Comparison of ENCODE assay signal across 19 cellular contexts in genomic region chr14:101914083-101914482, GRCh38.
"Had no signal": no experiment of that assay in that cellular context is flagged by ENCODE, and none has a peak within 500 bp of the region (broad histone marks: within the 10 kb centered on the region; RNA-seq: fewer than 3 reads in every experiment).

No MANE protein-coding gene starts in this region.

- ATAC-seq: activated CD4-positive, alpha-beta T cell treated with anti-CD3 and anti-CD28 coated beads for 36 hours; activated T-helper 17 cell treated with anti-CD3 and anti-CD28 coated beads, Interleukin-2, amount 50 U/mL, for 72 hours; foreskin keratinocyte; left lung; naive thymus-derived CD8-positive, alpha-beta T cell; upper lobe of right lung had no signal

- H3K27ac Mint-ChIP-seq: activated B cell treated with CpG ODN at 0.5 μM for 24 hours; activated CD4-positive, alpha-beta memory T cell treated with anti-CD3 and anti-CD28 coated beads for 36 hours; activated CD4-positive, alpha-beta T cell treated with anti-CD3 and anti-CD28 coated beads for 36 hours; activated naive CD8-positive, alpha-beta T cell treated with anti-CD3 and anti-CD28 coated beads, Interleukin-2, amount 10 ng/mL, durations not matched to agents 7 days and 5 days; activated T-helper 17 cell treated with anti-CD3 and anti-CD28 coated beads, Interleukin-2, amount 50 U/mL, for 72 hours; stimulated activated naive CD8-positive, alpha-beta T cell treated with anti-CD3 and anti-CD28 coated beads, Interleukin-15, Interleukin-2, amounts not matched to agents 100 ng/mL and 50 ng/mL, for 24 hours; T-helper 1 cell treated with Interleukin-12 subunit alpha and Interleukin-12 subunit beta and Interleukin-4 antibody, amounts not matched to agents 30 μg/mL and 1 μg/mL, for 36 hours had no signal

- DNase-seq: activated B cell treated with CpG ODN at 0.5 μM for 24 hours; activated CD4-positive, alpha-beta memory T cell treated with anti-CD3 and anti-CD28 coated beads for 36 hours; activated CD4-positive, alpha-beta T cell treated with anti-CD3 and anti-CD28 coated beads for 36 hours; activated naive CD8-positive, alpha-beta T cell treated with anti-CD3 and anti-CD28 coated beads, Interleukin-2, amount 10 ng/mL, durations not matched to agents 7 days and 5 days; activated T-cell treated with anti-CD3 and anti-CD28 coated beads for 4 hours; amygdala; dermis blood vessel endothelial cell; effector memory CD4-positive, alpha-beta T cell; foreskin keratinocyte; kidney glomerular epithelial cell; left lung; naive thymus-derived CD8-positive, alpha-beta T cell; stimulated activated CD4-positive, alpha-beta T cell treated with anti-CD3 and anti-CD28 coated beads, Interleukin-4, amount 100 ng/mL, for 24 hours; substantia nigra; thyroid gland; upper lobe of right lung had no signal

- H3K4me3 Mint-ChIP-seq: activated B cell treated with CpG ODN at 0.5 μM for 24 hours; activated CD4-positive, alpha-beta memory T cell treated with anti-CD3 and anti-CD28 coated beads for 36 hours; activated CD4-positive, alpha-beta T cell treated with anti-CD3 and anti-CD28 coated beads for 36 hours; activated naive CD8-positive, alpha-beta T cell treated with anti-CD3 and anti-CD28 coated beads, Interleukin-2, amount 10 ng/mL, durations not matched to agents 7 days and 5 days; activated T-helper 17 cell treated with anti-CD3 and anti-CD28 coated beads, Interleukin-2, amount 50 U/mL, for 72 hours; naive thymus-derived CD8-positive, alpha-beta T cell; stimulated activated naive CD8-positive, alpha-beta T cell treated with anti-CD3 and anti-CD28 coated beads, Interleukin-15, Interleukin-2, amounts not matched to agents 100 ng/mL and 50 ng/mL, for 24 hours; T-helper 1 cell treated with Interleukin-12 subunit alpha and Interleukin-12 subunit beta and Interleukin-4 antibody, amounts not matched to agents 30 μg/mL and 1 μg/mL, for 36 hours had no signal

- H3K27me3 Mint-ChIP-seq: activated B cell treated with CpG ODN at 0.5 μM for 24 hours; activated CD4-positive, alpha-beta memory T cell treated with anti-CD3 and anti-CD28 coated beads for 36 hours; activated CD4-positive, alpha-beta T cell treated with anti-CD3 and anti-CD28 coated beads for 36 hours; activated naive CD8-positive, alpha-beta T cell treated with anti-CD3 and anti-CD28 coated beads, Interleukin-2, amount 10 ng/mL, durations not matched to agents 7 days and 5 days; activated T-helper 17 cell treated with anti-CD3 and anti-CD28 coated beads, Interleukin-2, amount 50 U/mL, for 72 hours; naive thymus-derived CD8-positive, alpha-beta T cell; stimulated activated naive CD8-positive, alpha-beta T cell treated with anti-CD3 and anti-CD28 coated beads, Interleukin-15, Interleukin-2, amounts not matched to agents 100 ng/mL and 50 ng/mL, for 24 hours had no signal

- H3K4me1 Mint-ChIP-seq: activated CD4-positive, alpha-beta T cell treated with anti-CD3 and anti-CD28 coated beads for 36 hours; activated T-helper 17 cell treated with anti-CD3 and anti-CD28 coated beads, Interleukin-2, amount 50 U/mL, for 72 hours had no signal

- H3K9me3 Mint-ChIP-seq: activated B cell treated with CpG ODN at 0.5 μM for 24 hours; activated CD4-positive, alpha-beta memory T cell treated with anti-CD3 and anti-CD28 coated beads for 36 hours; activated naive CD8-positive, alpha-beta T cell treated with anti-CD3 and anti-CD28 coated beads, Interleukin-2, amount 10 ng/mL, durations not matched to agents 7 days and 5 days; activated T-helper 17 cell treated with anti-CD3 and anti-CD28 coated beads, Interleukin-2, amount 50 U/mL, for 72 hours; naive thymus-derived CD8-positive, alpha-beta T cell; stimulated activated naive CD8-positive, alpha-beta T cell treated with anti-CD3 and anti-CD28 coated beads, Interleukin-15, Interleukin-2, amounts not matched to agents 100 ng/mL and 50 ng/mL, for 24 hours; T-helper 1 cell treated with Interleukin-12 subunit alpha and Interleukin-12 subunit beta and Interleukin-4 antibody, amounts not matched to agents 30 μg/mL and 1 μg/mL, for 36 hours had no signal
